1 cellular context compared by ENCODE assay signal in the genomic region with DNA sequence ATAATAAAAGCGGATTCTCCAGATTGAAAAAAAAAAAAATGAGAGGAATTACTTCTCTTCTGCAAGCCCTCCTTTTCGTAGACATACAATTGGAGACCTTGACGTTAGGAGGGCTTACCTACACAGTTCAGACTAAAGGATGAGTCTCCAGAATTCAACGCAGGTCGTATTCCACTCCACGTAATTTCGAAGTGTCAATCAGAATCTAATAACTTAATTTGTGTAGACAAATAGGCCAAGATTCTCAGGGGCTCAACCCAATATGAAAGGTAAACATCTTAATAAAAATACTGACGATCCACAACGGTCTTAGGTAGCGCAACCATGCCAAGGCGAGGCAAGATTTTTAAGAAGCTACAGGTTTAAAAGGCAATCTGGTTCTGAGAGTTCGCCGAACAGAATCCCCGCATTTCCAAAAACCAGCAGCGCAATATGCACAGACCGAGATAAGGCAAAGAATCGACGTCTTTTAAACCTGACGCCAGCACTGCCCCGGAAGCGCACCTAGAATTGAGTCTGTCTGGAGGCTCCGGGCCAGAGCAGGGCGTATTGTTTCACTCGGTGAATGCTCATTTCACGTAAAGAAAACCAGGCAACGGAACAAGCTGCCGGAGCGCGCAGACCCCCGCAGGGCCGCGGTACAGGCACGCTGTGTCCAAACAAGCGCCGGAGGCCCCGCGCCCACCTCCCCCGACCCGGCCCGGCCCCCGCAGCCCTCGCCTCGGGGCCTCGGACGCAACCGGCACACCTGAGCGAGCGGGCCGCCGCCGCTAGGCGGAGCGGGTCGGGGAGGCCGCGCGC.
TF ChIP-seq lines count a peak whose summit lies in the region.

No MANE protein-coding gene starts in this region.

TF ChIP-seq in HepG2, 621 proteins besides CTCF, POLR2A, EP300 and RAD21 (continued from another document and continues in another):
- TF ChIP-seq, protein P1, sequence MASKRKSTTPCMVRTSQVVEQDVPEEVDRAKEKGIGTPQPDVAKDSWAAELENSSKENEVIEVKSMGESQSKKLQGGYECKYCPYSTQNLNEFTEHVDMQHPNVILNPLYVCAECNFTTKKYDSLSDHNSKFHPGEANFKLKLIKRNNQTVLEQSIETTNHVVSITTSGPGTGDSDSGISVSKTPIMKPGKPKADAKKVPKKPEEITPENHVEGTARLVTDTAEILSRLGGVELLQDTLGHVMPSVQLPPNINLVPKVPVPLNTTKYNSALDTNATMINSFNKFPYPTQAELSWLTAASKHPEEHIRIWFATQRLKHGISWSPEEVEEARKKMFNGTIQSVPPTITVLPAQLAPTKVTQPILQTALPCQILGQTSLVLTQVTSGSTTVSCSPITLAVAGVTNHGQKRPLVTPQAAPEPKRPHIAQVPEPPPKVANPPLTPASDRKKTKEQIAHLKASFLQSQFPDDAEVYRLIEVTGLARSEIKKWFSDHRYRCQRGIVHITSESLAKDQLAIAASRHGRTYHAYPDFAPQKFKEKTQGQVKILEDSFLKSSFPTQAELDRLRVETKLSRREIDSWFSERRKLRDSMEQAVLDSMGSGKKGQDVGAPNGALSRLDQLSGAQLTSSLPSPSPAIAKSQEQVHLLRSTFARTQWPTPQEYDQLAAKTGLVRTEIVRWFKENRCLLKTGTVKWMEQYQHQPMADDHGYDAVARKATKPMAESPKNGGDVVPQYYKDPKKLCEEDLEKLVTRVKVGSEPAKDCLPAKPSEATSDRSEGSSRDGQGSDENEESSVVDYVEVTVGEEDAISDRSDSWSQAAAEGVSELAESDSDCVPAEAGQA (IDR thresholded peaks at IDR 0.05; ENCODE audit: low read depth) = no peak
- TF ChIP-seq, protein P1 (CRISPR knock-in tag; IDR thresholded peaks at IDR 0.05; ENCODE audit: borderline replicate concordance) = 0 out of 2 replicates have a peak, but pooled peaks have one; percentile 71
- TF ChIP-seq, protein P2, sequence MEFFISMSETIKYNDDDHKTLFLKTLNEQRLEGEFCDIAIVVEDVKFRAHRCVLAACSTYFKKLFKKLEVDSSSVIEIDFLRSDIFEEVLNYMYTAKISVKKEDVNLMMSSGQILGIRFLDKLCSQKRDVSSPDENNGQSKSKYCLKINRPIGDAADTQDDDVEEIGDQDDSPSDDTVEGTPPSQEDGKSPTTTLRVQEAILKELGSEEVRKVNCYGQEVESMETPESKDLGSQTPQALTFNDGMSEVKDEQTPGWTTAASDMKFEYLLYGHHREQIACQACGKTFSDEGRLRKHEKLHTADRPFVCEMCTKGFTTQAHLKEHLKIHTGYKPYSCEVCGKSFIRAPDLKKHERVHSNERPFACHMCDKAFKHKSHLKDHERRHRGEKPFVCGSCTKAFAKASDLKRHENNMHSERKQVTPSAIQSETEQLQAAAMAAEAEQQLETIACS (CRISPR knock-in tag; IDR thresholded peaks at IDR 0.05) = no peak
- TF ChIP-seq, protein P3, sequence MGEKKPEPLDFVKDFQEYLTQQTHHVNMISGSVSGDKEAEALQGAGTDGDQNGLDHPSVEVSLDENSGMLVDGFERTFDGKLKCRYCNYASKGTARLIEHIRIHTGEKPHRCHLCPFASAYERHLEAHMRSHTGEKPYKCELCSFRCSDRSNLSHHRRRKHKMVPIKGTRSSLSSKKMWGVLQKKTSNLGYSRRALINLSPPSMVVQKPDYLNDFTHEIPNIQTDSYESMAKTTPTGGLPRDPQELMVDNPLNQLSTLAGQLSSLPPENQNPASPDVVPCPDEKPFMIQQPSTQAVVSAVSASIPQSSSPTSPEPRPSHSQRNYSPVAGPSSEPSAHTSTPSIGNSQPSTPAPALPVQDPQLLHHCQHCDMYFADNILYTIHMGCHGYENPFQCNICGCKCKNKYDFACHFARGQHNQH (CRISPR knock-in tag; IDR thresholded peaks at IDR 0.05) = no peak
- TF ChIP-seq MYC (CRISPR knock-in tag; IDR thresholded peaks at IDR 0.05; ENCODE audit: borderline replicate concordance) = no peak
- no peak for TF ChIP-seq SMARCC2 (IDR thresholded peaks at IDR 0.05)
- no peak for TF ChIP-seq SP5 (CRISPR knock-in tag; IDR thresholded peaks at IDR 0.05; ENCODE audit: borderline replicate concordance, low read depth)
- no peak for TF ChIP-seq CBX2 (IDR thresholded peaks at IDR 0.05; ENCODE audit: low read depth, low read length)
- no peak for TF ChIP-seq CBX2 (CRISPR knock-in tag; IDR thresholded peaks at IDR 0.05; ENCODE audit: low read depth)
- TF ChIP-seq, protein P4, sequence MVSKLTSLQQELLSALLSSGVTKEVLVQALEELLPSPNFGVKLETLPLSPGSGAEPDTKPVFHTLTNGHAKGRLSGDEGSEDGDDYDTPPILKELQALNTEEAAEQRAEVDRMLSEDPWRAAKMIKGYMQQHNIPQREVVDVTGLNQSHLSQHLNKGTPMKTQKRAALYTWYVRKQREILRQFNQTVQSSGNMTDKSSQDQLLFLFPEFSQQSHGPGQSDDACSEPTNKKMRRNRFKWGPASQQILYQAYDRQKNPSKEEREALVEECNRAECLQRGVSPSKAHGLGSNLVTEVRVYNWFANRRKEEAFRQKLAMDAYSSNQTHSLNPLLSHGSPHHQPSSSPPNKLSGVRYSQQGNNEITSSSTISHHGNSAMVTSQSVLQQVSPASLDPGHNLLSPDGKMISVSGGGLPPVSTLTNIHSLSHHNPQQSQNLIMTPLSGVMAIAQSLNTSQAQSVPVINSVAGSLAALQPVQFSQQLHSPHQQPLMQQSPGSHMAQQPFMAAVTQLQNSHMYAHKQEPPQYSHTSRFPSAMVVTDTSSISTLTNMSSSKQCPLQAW (CRISPR knock-in tag; IDR thresholded peaks at IDR 0.05) = no peak
- TF ChIP-seq RELA (CRISPR knock-in tag; IDR thresholded peaks at IDR 0.05) = no peak
- TF ChIP-seq, protein P5, sequence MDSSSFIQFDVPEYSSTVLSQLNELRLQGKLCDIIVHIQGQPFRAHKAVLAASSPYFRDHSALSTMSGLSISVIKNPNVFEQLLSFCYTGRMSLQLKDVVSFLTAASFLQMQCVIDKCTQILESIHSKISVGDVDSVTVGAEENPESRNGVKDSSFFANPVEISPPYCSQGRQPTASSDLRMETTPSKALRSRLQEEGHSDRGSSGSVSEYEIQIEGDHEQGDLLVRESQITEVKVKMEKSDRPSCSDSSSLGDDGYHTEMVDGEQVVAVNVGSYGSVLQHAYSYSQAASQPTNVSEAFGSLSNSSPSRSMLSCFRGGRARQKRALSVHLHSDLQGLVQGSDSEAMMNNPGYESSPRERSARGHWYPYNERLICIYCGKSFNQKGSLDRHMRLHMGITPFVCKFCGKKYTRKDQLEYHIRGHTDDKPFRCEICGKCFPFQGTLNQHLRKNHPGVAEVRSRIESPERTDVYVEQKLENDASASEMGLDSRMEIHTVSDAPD (CRISPR knock-in tag; IDR thresholded peaks at IDR 0.05) = no peak
- TF ChIP-seq, protein P6, sequence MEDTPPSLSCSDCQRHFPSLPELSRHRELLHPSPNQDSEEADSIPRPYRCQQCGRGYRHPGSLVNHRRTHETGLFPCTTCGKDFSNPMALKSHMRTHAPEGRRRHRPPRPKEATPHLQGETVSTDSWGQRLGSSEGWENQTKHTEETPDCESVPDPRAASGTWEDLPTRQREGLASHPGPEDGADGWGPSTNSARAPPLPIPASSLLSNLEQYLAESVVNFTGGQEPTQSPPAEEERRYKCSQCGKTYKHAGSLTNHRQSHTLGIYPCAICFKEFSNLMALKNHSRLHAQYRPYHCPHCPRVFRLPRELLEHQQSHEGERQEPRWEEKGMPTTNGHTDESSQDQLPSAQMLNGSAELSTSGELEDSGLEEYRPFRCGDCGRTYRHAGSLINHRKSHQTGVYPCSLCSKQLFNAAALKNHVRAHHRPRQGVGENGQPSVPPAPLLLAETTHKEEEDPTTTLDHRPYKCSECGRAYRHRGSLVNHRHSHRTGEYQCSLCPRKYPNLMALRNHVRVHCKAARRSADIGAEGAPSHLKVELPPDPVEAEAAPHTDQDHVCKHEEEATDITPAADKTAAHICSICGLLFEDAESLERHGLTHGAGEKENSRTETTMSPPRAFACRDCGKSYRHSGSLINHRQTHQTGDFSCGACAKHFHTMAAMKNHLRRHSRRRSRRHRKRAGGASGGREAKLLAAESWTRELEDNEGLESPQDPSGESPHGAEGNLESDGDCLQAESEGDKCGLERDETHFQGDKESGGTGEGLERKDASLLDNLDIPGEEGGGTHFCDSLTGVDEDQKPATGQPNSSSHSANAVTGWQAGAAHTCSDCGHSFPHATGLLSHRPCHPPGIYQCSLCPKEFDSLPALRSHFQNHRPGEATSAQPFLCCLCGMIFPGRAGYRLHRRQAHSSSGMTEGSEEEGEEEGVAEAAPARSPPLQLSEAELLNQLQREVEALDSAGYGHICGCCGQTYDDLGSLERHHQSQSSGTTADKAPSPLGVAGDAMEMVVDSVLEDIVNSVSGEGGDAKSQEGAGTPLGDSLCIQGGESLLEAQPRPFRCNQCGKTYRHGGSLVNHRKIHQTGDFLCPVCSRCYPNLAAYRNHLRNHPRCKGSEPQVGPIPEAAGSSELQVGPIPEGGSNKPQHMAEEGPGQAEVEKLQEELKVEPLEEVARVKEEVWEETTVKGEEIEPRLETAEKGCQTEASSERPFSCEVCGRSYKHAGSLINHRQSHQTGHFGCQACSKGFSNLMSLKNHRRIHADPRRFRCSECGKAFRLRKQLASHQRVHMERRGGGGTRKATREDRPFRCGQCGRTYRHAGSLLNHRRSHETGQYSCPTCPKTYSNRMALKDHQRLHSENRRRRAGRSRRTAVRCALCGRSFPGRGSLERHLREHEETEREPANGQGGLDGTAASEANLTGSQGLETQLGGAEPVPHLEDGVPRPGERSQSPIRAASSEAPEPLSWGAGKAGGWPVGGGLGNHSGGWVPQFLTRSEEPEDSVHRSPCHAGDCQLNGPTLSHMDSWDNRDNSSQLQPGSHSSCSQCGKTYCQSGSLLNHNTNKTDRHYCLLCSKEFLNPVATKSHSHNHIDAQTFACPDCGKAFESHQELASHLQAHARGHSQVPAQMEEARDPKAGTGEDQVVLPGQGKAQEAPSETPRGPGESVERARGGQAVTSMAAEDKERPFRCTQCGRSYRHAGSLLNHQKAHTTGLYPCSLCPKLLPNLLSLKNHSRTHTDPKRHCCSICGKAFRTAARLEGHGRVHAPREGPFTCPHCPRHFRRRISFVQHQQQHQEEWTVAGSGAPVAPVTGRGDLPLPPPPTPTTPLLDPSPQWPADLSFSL (CRISPR knock-in tag; IDR thresholded peaks at IDR 0.05) = no peak
- no peak for TF ChIP-seq DMAP1 (CRISPR knock-in tag; IDR thresholded peaks at IDR 0.05)
- no peak for TF ChIP-seq GLI4 (CRISPR knock-in tag; IDR thresholded peaks at IDR 0.05; ENCODE audit: borderline replicate concordance)
- no peak for TF ChIP-seq AHR (CRISPR knock-in tag; IDR thresholded peaks at IDR 0.05)
- 0 out of 2 replicates have a peak, but pooled peaks have one; percentile 24 for TF ChIP-seq ZNF160 (CRISPR knock-in tag; IDR thresholded peaks at IDR 0.05)
- TF ChIP-seq, protein P7, sequence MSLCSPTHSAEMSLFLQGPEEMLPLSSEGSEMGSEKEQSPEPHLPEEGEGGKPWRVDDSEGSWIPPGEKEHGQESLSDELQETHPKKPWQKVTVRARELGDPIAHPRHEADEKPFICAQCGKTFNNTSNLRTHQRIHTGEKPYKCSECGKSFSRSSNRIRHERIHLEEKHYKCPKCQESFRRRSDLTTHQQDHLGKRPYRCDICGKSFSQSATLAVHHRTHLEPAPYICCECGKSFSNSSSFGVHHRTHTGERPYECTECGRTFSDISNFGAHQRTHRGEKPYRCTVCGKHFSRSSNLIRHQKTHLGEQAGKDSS (CRISPR knock-in tag; IDR thresholded peaks at IDR 0.05; ENCODE audit: borderline replicate concordance, low read depth) = no peak
- no peak for TF ChIP-seq TEAD3 (CRISPR knock-in tag; optimal IDR thresholded peaks at IDR 0.05; ENCODE audit: borderline replicate concordance)
- TF ChIP-seq, protein P8, sequence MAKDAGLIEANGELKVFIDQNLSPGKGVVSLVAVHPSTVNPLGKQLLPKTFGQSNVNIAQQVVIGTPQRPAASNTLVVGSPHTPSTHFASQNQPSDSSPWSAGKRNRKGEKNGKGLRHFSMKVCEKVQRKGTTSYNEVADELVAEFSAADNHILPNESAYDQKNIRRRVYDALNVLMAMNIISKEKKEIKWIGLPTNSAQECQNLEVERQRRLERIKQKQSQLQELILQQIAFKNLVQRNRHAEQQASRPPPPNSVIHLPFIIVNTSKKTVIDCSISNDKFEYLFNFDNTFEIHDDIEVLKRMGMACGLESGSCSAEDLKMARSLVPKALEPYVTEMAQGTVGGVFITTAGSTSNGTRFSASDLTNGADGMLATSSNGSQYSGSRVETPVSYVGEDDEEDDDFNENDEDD (CRISPR knock-in tag; IDR thresholded peaks at IDR 0.05; ENCODE audit: borderline replicate concordance) = no peak
- no peak; the same call in 1 of the 2 replicates for TF ChIP-seq ZNF124 (CRISPR knock-in tag; IDR thresholded peaks at IDR 0.05)
- peak; percentile 70; the same call in 1 of the 2 replicates for TF ChIP-seq KDM5A (IDR thresholded peaks at IDR 0.05; ENCODE audit: borderline replicate concordance, low read length)
- TF ChIP-seq ZNF562 (CRISPR knock-in tag; IDR thresholded peaks at IDR 0.05; ENCODE audit: borderline replicate concordance) = no peak
- TF ChIP-seq ZSCAN25 (CRISPR knock-in tag; IDR thresholded peaks at IDR 0.05) = no peak
- no peak for TF ChIP-seq ZSCAN31 (CRISPR knock-in tag; IDR thresholded peaks at IDR 0.05; ENCODE audit: low read depth)
- peak; percentile 48; the same call in 1 of the 2 replicates for TF ChIP-seq FOXJ3 (CRISPR knock-in tag; IDR thresholded peaks at IDR 0.05; ENCODE audit: borderline replicate concordance)
- no peak for TF ChIP-seq ZNF7 (CRISPR knock-in tag; IDR thresholded peaks at IDR 0.05)
- TF ChIP-seq JARID2 (CRISPR knock-in tag; IDR thresholded peaks at IDR 0.05; ENCODE audit: insufficient replicate concordance) = no peak
- TF ChIP-seq MIXL1 (CRISPR knock-in tag; IDR thresholded peaks at IDR 0.05) = no peak
- TF ChIP-seq SMC3 (IDR thresholded peaks at IDR 0.05; ENCODE audit: low read length) = no peak
- no peak for TF ChIP-seq HDAC6 (IDR thresholded peaks at IDR 0.05; ENCODE audit: low read depth, low read length)
- TF ChIP-seq, protein P9, sequence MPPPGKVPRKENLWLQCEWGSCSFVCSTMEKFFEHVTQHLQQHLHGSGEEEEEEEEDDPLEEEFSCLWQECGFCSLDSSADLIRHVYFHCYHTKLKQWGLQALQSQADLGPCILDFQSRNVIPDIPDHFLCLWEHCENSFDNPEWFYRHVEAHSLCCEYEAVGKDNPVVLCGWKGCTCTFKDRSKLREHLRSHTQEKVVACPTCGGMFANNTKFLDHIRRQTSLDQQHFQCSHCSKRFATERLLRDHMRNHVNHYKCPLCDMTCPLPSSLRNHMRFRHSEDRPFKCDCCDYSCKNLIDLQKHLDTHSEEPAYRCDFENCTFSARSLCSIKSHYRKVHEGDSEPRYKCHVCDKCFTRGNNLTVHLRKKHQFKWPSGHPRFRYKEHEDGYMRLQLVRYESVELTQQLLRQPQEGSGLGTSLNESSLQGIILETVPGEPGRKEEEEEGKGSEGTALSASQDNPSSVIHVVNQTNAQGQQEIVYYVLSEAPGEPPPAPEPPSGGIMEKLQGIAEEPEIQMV (CRISPR knock-in tag; IDR thresholded peaks at IDR 0.05; ENCODE audit: low read depth) = no peak
